In genomic region chr3:139491966-139492365, GRCh38 we compare ENCODE assay signal across 17 cellular contexts. TPM values are rescaled to one million over a fixed set of nuclear protein-coding genes. Genes with fewer than 3 reads are reported as not detected.
DNase-seq lines count a peak whose midpoint lies in the region; ATAC-seq and TF ChIP-seq lines count a peak whose summit lies in the region.
"Had no signal": no experiment of that assay in that cellular context is flagged by ENCODE, and none has a peak within 500 bp of the region (broad histone marks: within the 10 kb centered on the region; RNA-seq: fewer than 3 reads in every experiment).

No MANE protein-coding gene starts in this region.

- peaks cover 28% of the 10 kb centered on the region; the same call in 2 of the 3 replicates for H3K9me3 Mint-ChIP-seq in GM23338
- peaks cover 15% of the 10 kb centered on the region for H3K9me3 Mint-ChIP-seq in endodermal cell
- H3K9me3 Mint-ChIP-seq in activated T-helper 2 cell treated with anti-CD3 and anti-CD28 coated beads, Interferon-gamma antibody, Interleukin-2, Interleukin-4, amounts not matched to agents 10 μg/mL and 5 μg/mL and 100 μg/mL, durations not matched to agents 14 hours and 24 hours and 36 hours: peaks cover 23% of the 10 kb centered on the region

- peaks cover 14% of the 10 kb centered on the region for H3K27me3 ChIP-seq in BE2C
- no peaks in the 10 kb centered on the region for H3K27me3 ChIP-seq in GM23338 (ENCODE audit: insufficient read depth)
- H3K27me3 ChIP-seq in endodermal cell (ENCODE audit: control insufficient read depth, insufficient read depth, low read length, poor library complexity, severe bottlenecking): no peaks in the 10 kb centered on the region
- H3K27me3 ChIP-seq in tibial nerve: no peaks in the 10 kb centered on the region

- no peaks in the 10 kb centered on the region for H3K4me1 ChIP-seq in BE2C
- 0 out of 2 replicates have a peak, but pooled peaks cover 5% of the 10 kb centered on the region for H3K4me1 ChIP-seq in GM23338 (ENCODE audit: insufficient read depth)
- peaks cover 4% of the 10 kb centered on the region for H3K4me1 ChIP-seq in endodermal cell (ENCODE audit: control insufficient read depth, insufficient read depth, low read length)
- H3K4me1 ChIP-seq in tibial nerve: no peaks in the 10 kb centered on the region

- DNase-seq in BE2C: peak; percentile 54
- peak; percentile 71 for DNase-seq in GM23338 (ENCODE audit: low spot score)
- peak; percentile 52 for DNase-seq in NCI-H2196 treated with DMSO at 0.1 percent for 48 hours (lab: John Stamatoyannopoulos, UW; ENCODE audit: unreplicated experiment)
- DNase-seq in endodermal cell: peak; percentile 71
- no peak for DNase-seq in tibial nerve (ENCODE audit: low spot score in 2 of 2)
- DNase-seq in HEK293T (ENCODE audit: extremely low spot score): no peak
- no peak for DNase-seq in activated T-helper 2 cell treated with anti-CD3 and anti-CD28 coated beads, Interferon-gamma antibody, Interleukin-2, Interleukin-4, amounts not matched to agents 10 μg/mL and 5 μg/mL and 100 μg/mL, durations not matched to agents 14 hours and 24 hours and 36 hours (ENCODE audit: low spot score)
- DNase-seq: activated CD4-positive, CD25-positive, alpha-beta regulatory T cell; foreskin fibroblast; HFFc6; natural killer cell; T-helper 17 cell had no signal

- H3K4me1 Mint-ChIP-seq in GM23338 (peaks cover 17% of the 10 kb centered on the region), endodermal cell (peaks cover 8% of the 10 kb centered on the region)
- no peaks in the 10 kb centered on the region for H3K4me1 Mint-ChIP-seq in activated T-helper 2 cell treated with anti-CD3 and anti-CD28 coated beads, Interferon-gamma antibody, Interleukin-2, Interleukin-4, amounts not matched to agents 10 μg/mL and 5 μg/mL and 100 μg/mL, durations not matched to agents 14 hours and 24 hours and 36 hours (ENCODE audit: low read depth)
- H3K4me1 Mint-ChIP-seq: natural killer cell; stimulated activated effector memory CD8-positive, alpha-beta T cell treated with anti-CD3 and anti-CD28 coated beads, Interleukin-12 subunit alpha, Interleukin-12 subunit beta, amount 100 ng/mL, for 72 hours; T-helper 17 cell had no signal

- H3F3A ChIP-seq in GM23338 (replicated peaks; ENCODE audit: low read depth): no peaks in the 10 kb centered on the region

- H3K36me3 Mint-ChIP-seq in GM23338 (ENCODE audit: low read depth) (peaks cover 26% of the 10 kb centered on the region), endodermal cell (ENCODE audit: low read depth) (peaks cover 11% of the 10 kb centered on the region)
- H3K36me3 Mint-ChIP-seq in activated T-helper 2 cell treated with anti-CD3 and anti-CD28 coated beads, Interferon-gamma antibody, Interleukin-2, Interleukin-4, amounts not matched to agents 10 μg/mL and 5 μg/mL and 100 μg/mL, durations not matched to agents 14 hours and 24 hours and 36 hours (ENCODE audit: low read depth): no peaks in the 10 kb centered on the region
- H3K36me3 Mint-ChIP-seq: stimulated activated effector memory CD8-positive, alpha-beta T cell treated with anti-CD3 and anti-CD28 coated beads, Interleukin-12 subunit alpha, Interleukin-12 subunit beta, amount 100 ng/mL, for 72 hours had no signal

- H3K27ac ChIP-seq in GM23338 (ENCODE audit: low read depth) (no peak overlapping the region), endodermal cell (ENCODE audit: low read depth, low read length) (no peak overlapping the region), tibial nerve (no peak overlapping the region)

- WGBS in endodermal cell (ENCODE audit: insufficient coverage in 1 of 2, insufficient read length in 1 of 2), 2 experiments: 43 to 76% methylated on average over 1 of the region's 1 CpG
- WGBS in tibial nerve, 2 donors: 56% methylated on average over 1 of the region's 1 CpG; no CpG with 5 or more reads in 1 of the 2 donors

- H2AFZ ChIP-seq in GM23338: no peak overlapping the region

- H3K4me3 Mint-ChIP-seq in GM23338 (no peak overlapping the region), endodermal cell (no peak overlapping the region)
- H3K4me3 Mint-ChIP-seq in activated T-helper 2 cell treated with anti-CD3 and anti-CD28 coated beads, Interferon-gamma antibody, Interleukin-2, Interleukin-4, amounts not matched to agents 10 μg/mL and 5 μg/mL and 100 μg/mL, durations not matched to agents 14 hours and 24 hours and 36 hours (ENCODE audit: low read depth): no peak overlapping the region
- H3K4me3 Mint-ChIP-seq: HFFc6; natural killer cell; stimulated activated effector memory CD8-positive, alpha-beta T cell treated with anti-CD3 and anti-CD28 coated beads, Interleukin-12 subunit alpha, Interleukin-12 subunit beta, amount 100 ng/mL, for 72 hours; T-helper 17 cell had no signal

- H3K27me3 Mint-ChIP-seq in GM23338 (ENCODE audit: insufficient read depth, low read depth, poor library complexity) (peaks cover 4% of the 10 kb centered on the region), endodermal cell (ENCODE audit: insufficient read depth) (peaks cover 3% of the 10 kb centered on the region)
- peaks cover 4% of the 10 kb centered on the region for H3K27me3 Mint-ChIP-seq in activated T-helper 2 cell treated with anti-CD3 and anti-CD28 coated beads, Interferon-gamma antibody, Interleukin-2, Interleukin-4, amounts not matched to agents 10 μg/mL and 5 μg/mL and 100 μg/mL, durations not matched to agents 14 hours and 24 hours and 36 hours (ENCODE audit: low read depth)

- ATAC-seq in GM23338 (peak; percentile 97), GM21737 (IDR thresholded peaks at IDR 0.05; ENCODE audit: unreplicated experiment) (no peak)
- ATAC-seq: K562; natural killer cell; stimulated activated effector memory CD8-positive, alpha-beta T cell treated with anti-CD3 and anti-CD28 coated beads, Interleukin-12 subunit alpha, Interleukin-12 subunit beta, amount 100 ng/mL, for 72 hours; T-helper 17 cell had no signal

- H3K36me3 ChIP-seq in BE2C (no peaks in the 10 kb centered on the region), GM23338 (ENCODE audit: insufficient read depth) (no peaks in the 10 kb centered on the region), endodermal cell (ENCODE audit: control insufficient read depth, insufficient read depth, low read length) (no peaks in the 10 kb centered on the region), tibial nerve (peaks cover 0 to 23% (median 0%) of the 10 kb centered on the region in 3 donors)

- H3K27ac Mint-ChIP-seq in GM23338 (peak overlapping the region; percentile 5; the same call in 1 of the 2 replicates), endodermal cell (no peak overlapping the region)
- H3K27ac Mint-ChIP-seq in activated T-helper 2 cell treated with anti-CD3 and anti-CD28 coated beads, Interferon-gamma antibody, Interleukin-2, Interleukin-4, amounts not matched to agents 10 μg/mL and 5 μg/mL and 100 μg/mL, durations not matched to agents 14 hours and 24 hours and 36 hours: no peak overlapping the region
- H3K27ac Mint-ChIP-seq: HFFc6; natural killer cell; stimulated activated effector memory CD8-positive, alpha-beta T cell treated with anti-CD3 and anti-CD28 coated beads, Interleukin-12 subunit alpha, Interleukin-12 subunit beta, amount 100 ng/mL, for 72 hours; T-helper 17 cell had no signal

- H4K20me1 ChIP-seq in GM23338 (replicated peaks; ENCODE audit: insufficient read depth): no peaks in the 10 kb centered on the region

- peak overlapping the region; percentile 22; the same call in 1 of the 2 replicates for H3K4me2 ChIP-seq in GM23338

- POLR2A ChIA-PET in HEK293T (lab: Yijun Ruan, JAX): no interaction called here

- no peak for TF ChIP-seq EP300 in tibial nerve (IDR thresholded peaks at IDR 0.05)

- TF ChIP-seq CTCF in BE2C (IDR thresholded peaks at IDR 0.05; ENCODE audit: low read depth, low read length) (no peak), GM23338 (conservative IDR thresholded peaks at IDR 0.05; ENCODE audit: low read depth in 2 of 2) (0 out of 4 replicates have a peak, but pooled peaks of 1 of the 2 experiments have one; percentile 8), endodermal cell (conservative IDR thresholded peaks at IDR 0.05) (no peak), tibial nerve (IDR thresholded peaks at IDR 0.05) (no peak)

- H3K9me2 ChIP-seq in GM23338 (ENCODE audit: insufficient read depth): peaks cover 11% of the 10 kb centered on the region

- no peak for TF ChIP-seq POLR2A in tibial nerve (IDR thresholded peaks at IDR 0.05)

- CTCF ChIA-PET in HEK293T (lab: Yijun Ruan, JAX): no interaction called here

- H3K79me2 ChIP-seq in GM23338 (replicated peaks; ENCODE audit: insufficient read depth): no peaks in the 10 kb centered on the region

- no peaks in the 10 kb centered on the region for H3K9me3 ChIP-seq in BE2C
- H3K9me3 ChIP-seq in endodermal cell (ENCODE audit: control insufficient read depth, low read length): peaks cover 5% of the 10 kb centered on the region
- peaks cover 0 to 19% (median 0%) of the 10 kb centered on the region in 4 donors for H3K9me3 ChIP-seq in tibial nerve

- no peak overlapping the region for H3K9ac ChIP-seq in endodermal cell (ENCODE audit: extremely low read depth, low read length, poor library complexity, severe bottlenecking)

- no peak overlapping the region for H3K4me3 ChIP-seq in BE2C (ENCODE audit: low read depth, low read length)
- H3K4me3 ChIP-seq in GM23338: no peak overlapping the region
- H3K4me3 ChIP-seq in endodermal cell (ENCODE audit: low read length): no peak overlapping the region
- H3K4me3 ChIP-seq in tibial nerve: no peak overlapping the region
- H3K4me3 ChIP-seq: K562 had no signal

- intact Hi-C loops in activated T-helper 2 cell treated with anti-CD3 and anti-CD28 coated beads, Interferon-gamma antibody, Interleukin-2, Interleukin-4, amounts not matched to agents 10 μg/mL and 5 μg/mL and 100 μg/mL, durations not matched to agents 14 hours and 24 hours and 36 hours (cut with micrococcal nuclease): no loop called here

RNA-seq across cellular contexts. Expression of gene RBP2, which starts 15.7 kb away (rescaled TPM):
- not detected for polyA plus RNA-seq in BE2C (2012; ENCODE audit: insufficient read depth, insufficient read length, low read depth)
- total RNA-seq in GM23338 (2014; rRNA removed; shearing (Covaris generic)): not detected in 2 replicates
- not detected in 2 replicates for polyA plus RNA-seq in GM23338 (2016; fragmentation: Nextera tagmentation; extraction: Ambion mirVana)
- total RNA-seq in endodermal cell: not detected
- polyA plus RNA-seq in endodermal cell (2013, experiment 1 of 2): not detected
- polyA plus RNA-seq in endodermal cell (2013, experiment 2 of 2): not detected
- total RNA-seq in tibial nerve: not detected
- total RNA-seq in activated T-helper 2 cell treated with anti-CD3 and anti-CD28 coated beads, Interferon-gamma antibody, Interleukin-2, Interleukin-4, amounts not matched to agents 10 μg/mL and 5 μg/mL and 100 μg/mL, durations not matched to agents 14 hours and 24 hours and 36 hours: not detected in 2 replicates
- total RNA-seq: chondrocyte, HFFc6, K562, natural killer cell, pulmonary artery endothelial cell, T-helper 17 cell had no signal
- polyA plus RNA-seq: K562 had no signal

RNA-seq across cellular contexts. Expression of gene RBP1, which starts 47.6 kb away (rescaled TPM):
- polyA plus RNA-seq in BE2C (2012; ENCODE audit: insufficient read depth, insufficient read length, low read depth): 736 TPM
- 18.0 and 18.5 TPM in 2 replicates for total RNA-seq in GM23338 (2014; rRNA removed; shearing (Covaris generic))
- 112 and 113 TPM in 2 replicates for polyA plus RNA-seq in GM23338 (2016; fragmentation: Nextera tagmentation; extraction: Ambion mirVana)
- total RNA-seq in endodermal cell (10 to 100 TPM; 77.9 to 80.6 TPM), tibial nerve (1 to 10 TPM; 3.3 to 5.9 (median 4.8) TPM)
- polyA plus RNA-seq in endodermal cell (2013, experiment 1 of 2): 125 TPM
- polyA plus RNA-seq in endodermal cell (2013, experiment 2 of 2): 133 TPM
- not detected in 2 replicates for total RNA-seq in activated T-helper 2 cell treated with anti-CD3 and anti-CD28 coated beads, Interferon-gamma antibody, Interleukin-2, Interleukin-4, amounts not matched to agents 10 μg/mL and 5 μg/mL and 100 μg/mL, durations not matched to agents 14 hours and 24 hours and 36 hours
- total RNA-seq: HFFc6, natural killer cell, T-helper 17 cell had no signal

Comparison
In these comparisons a context has a peak if more than half of its experiments do, and no peak if none do; other contexts are left out.
1. DNase-seq: peak in BE2C (single experiment), GM23338 (single experiment), NCI-H2196 treated with DMSO at 0.1 percent for 48 hours (single experiment) and endodermal cell (single experiment); none in tibial nerve (0 of 2), HEK293T (single experiment) and activated T-helper 2 cell treated with anti-CD3 and anti-CD28 coated beads, Interferon-gamma antibody, Interleukin-2, Interleukin-4, amounts not matched to agents 10 μg/mL and 5 μg/mL and 100 μg/mL, durations not matched to agents 14 hours and 24 hours and 36 hours (single experiment).